9 cellular contexts compared by ENCODE assay signal in genomic region chr2:238895901-238896600, GRCh38. TPM values are rescaled to one million over a fixed set of nuclear protein-coding genes. Genes with fewer than 3 reads are reported as not detected.
DNase-seq lines count a peak whose midpoint lies in the region; ATAC-seq, FAIRE-seq and TF ChIP-seq lines count a peak whose summit lies in the region.
"Had no signal": no experiment of that assay in that cellular context is flagged by ENCODE, and none has a peak within 500 bp of the region (broad histone marks: within the 10 kb centered on the region; RNA-seq: fewer than 3 reads in every experiment).

No MANE protein-coding gene starts in this region.

- H3K9me3 ChIP-seq in HCT116 (ENCODE audit: control insufficient read depth in 1 of 2, insufficient read depth in 1 of 2, low read depth in 1 of 2, low read length in 2 of 2) (no peaks in the 10 kb centered on the region), spleen (no peaks in the 10 kb centered on the region)

- H3K36me3 ChIP-seq in HCT116 (ENCODE audit: control insufficient read depth in 1 of 2, insufficient read depth in 2 of 2, low read length in 2 of 2), result no peaks in the 10 kb centered on the region
- H3K36me3 ChIP-seq in spleen, result no peaks in the 10 kb centered on the region

- peaks cover 29% of the 10 kb centered on the region for H3K4me1 Mint-ChIP-seq in chondrocyte (ENCODE audit: low read depth)

- no peak overlapping the region for H3K4me3 Mint-ChIP-seq in chondrocyte (ENCODE audit: unreplicated experiment)

- TF ChIP-seq CTCF in HCT116 (IDR thresholded peaks at IDR 0.05 in 2 of 3, conservative IDR thresholded peaks at IDR 0.05 in 1 of 3; ENCODE audit: borderline replicate concordance in 1 of 3, insufficient read depth in 1 of 3, low read depth in 2 of 3, low read length in 2 of 3) (no peak), chondrocyte (IDR thresholded peaks at IDR 0.05) (no peak), spleen (IDR thresholded peaks at IDR 0.05 in 8 of 11, conservative IDR thresholded peaks at IDR 0.05 in 3 of 11) (no peak)

- TF ChIP-seq POLR2A in HCT116 (IDR thresholded peaks at IDR 0.05; ENCODE audit: borderline replicate concordance, extremely low read depth, insufficient read depth, insufficient read length) (no peak), spleen (IDR thresholded peaks at IDR 0.05) (no peak), GM12892 (IDR thresholded peaks at IDR 0.05; ENCODE audit: low read depth, low read length) (no peak)

- RAD21 ChIA-PET in HCT116 (lab: Charles Lee; ENCODE audit: low non-redundant PET in 1 of 2, low total read pairs in 2 of 2, uncharacterized antibody in 2 of 2, unreplicated experiment in 2 of 2), result no interaction called here

- no TSS peak for BruUV-seq in HCT116 (replicated peaks; lab: Mats Ljungman, UMichigan)

- H3K27ac ChIP-seq in HCT116 (ENCODE audit: low read depth, low read length) (no peak overlapping the region; the same call in 1 of the 2 replicates), spleen (peak overlapping the region in 2 of 8 donors; percentile 32 to 33)

- H3K27me3 ChIP-seq in HCT116 (ENCODE audit: insufficient read depth, low read length) (no peaks in the 10 kb centered on the region), spleen (replicated peaks in 1 of 7) (peaks cover 0 to 42% (median 5%) of the 10 kb centered on the region in 7 donors)

- CTCF ChIA-PET in HCT116 (lab: Charles Lee), result no interaction called here

- H3K79me2 ChIP-seq in HCT116 (ENCODE audit: insufficient read depth, low read length), result no peaks in the 10 kb centered on the region

- H3K36me3 Mint-ChIP-seq in chondrocyte (ENCODE audit: low read depth), result no peaks in the 10 kb centered on the region

- H2AFZ ChIP-seq in HCT116 (ENCODE audit: low read depth, low read length, poor library complexity, severe bottlenecking), result peak overlapping the region; percentile 17

- H3K27me3 Mint-ChIP-seq in chondrocyte (ENCODE audit: low read depth), result no peaks in the 10 kb centered on the region

- peak overlapping the region; percentile 82 for H3K27ac Mint-ChIP-seq in chondrocyte (ENCODE audit: unreplicated experiment)

- no peak for FAIRE-seq in GM12892 (lab: Jason Lieb, UNC)

- H4K20me1 ChIP-seq in HCT116 (ENCODE audit: insufficient read depth), result no peaks in the 10 kb centered on the region

- no peaks in the 10 kb centered on the region for H3K9me2 ChIP-seq in HCT116 (ENCODE audit: insufficient read depth)

- ATAC-seq in HCT116 (peak; percentile 87), HG03460 (IDR thresholded peaks at IDR 0.05; ENCODE audit: unreplicated experiment) (no peak)

- no peaks in the 10 kb centered on the region for H3K9me3 Mint-ChIP-seq in chondrocyte (ENCODE audit: low read depth)

- peak overlapping the region; percentile 46 for H3K9ac ChIP-seq in HCT116 (ENCODE audit: low read length)

- H3K4me2 ChIP-seq in HCT116 (ENCODE audit: low read length), result peak overlapping the region; percentile 79

- TF ChIP-seq RAD21 in HCT116 (IDR thresholded peaks at IDR 0.05; ENCODE audit: low read depth), result no peak

- DNase-seq in HCT116 (ENCODE audit: low read depth, low spot score) (no peak), chondrocyte (ENCODE audit: low spot score) (peak; percentile 83), kidney tubule cell (ENCODE audit: low spot score) (peak; percentile 67), spleen (peak; percentile 65), GM12892 (ENCODE audit: insufficient read length) (no peak), NCI-H510A treated with DMSO at 0.1 percent for 48 hours (lab: John Stamatoyannopoulos, UW) (no peak)
- DNase-seq in stimulated activated CD4-positive, alpha-beta T cell treated with anti-CD3 and anti-CD28 coated beads, Interleukin-4, amount 100 ng/mL, for 24 hours, result no peak
- DNase-seq: NCI-H526 had no signal

- POLR2A ChIA-PET in HCT116 (lab: Charles Lee), result no interaction called here

- H3K4me3 ChIP-seq in HCT116 (replicated peaks in 1 of 2; ENCODE audit: low read depth in 1 of 2, low read length in 2 of 2) (peak overlapping the region; percentile 7 to 38; a peak in 2 of 4 replicates), spleen (no peak overlapping the region)

- intact Hi-C loops in HCT116 (cut with micrococcal nuclease) (no loop called here), spleen (cut with DNase I; ENCODE audit: low total_unique reads) (no loop called here)

- H3K4me1 ChIP-seq in HCT116 (ENCODE audit: control insufficient read depth in 1 of 2, insufficient read depth in 2 of 2, low read length in 2 of 2) (peaks cover 15 to 25% of the 10 kb centered on the region in 2 experiments), spleen (no peaks in the 10 kb centered on the region)

- 31 to 40% (median 34%) methylated on average over 22 to 27 of the region's 27 CpGs for WGBS in spleen, 5 donors

TF ChIP-seq in HCT116, 20 proteins besides CTCF, POLR2A, EP300 and RAD21 (continues in another document):
- TF ChIP-seq JUND (IDR thresholded peaks at IDR 0.05) (peak; percentile 71), ELF1 (IDR thresholded peaks at IDR 0.05; ENCODE audit: borderline replicate concordance, low read depth) (no peak), ZBTB33 (IDR thresholded peaks at IDR 0.05; ENCODE audit: extremely low read depth, insufficient replicate concordance, low read length) (no peak), EZH2phosphoT487 (IDR thresholded peaks at IDR 0.05; ENCODE audit: borderline replicate concordance) (no peak), POLR2AphosphoS5 (IDR thresholded peaks at IDR 0.05; ENCODE audit: low read depth, low read length) (no peak), MAX (IDR thresholded peaks at IDR 0.05) (no peak), ZFX (IDR thresholded peaks at IDR 0.05) (no peak), SIN3A (IDR thresholded peaks at IDR 0.05; ENCODE audit: low read depth) (no peak), EZH2 (IDR thresholded peaks at IDR 0.05) (no peak), EGR1 (IDR thresholded peaks at IDR 0.05; ENCODE audit: low read depth) (no peak), SP1 (IDR thresholded peaks at IDR 0.05; ENCODE audit: low read depth) (peak; percentile 44), CBX3 (IDR thresholded peaks at IDR 0.05; ENCODE audit: low read depth) (no peak), TCF7L2 (IDR thresholded peaks at IDR 0.05; ENCODE audit: borderline replicate concordance, extremely low read depth, insufficient read depth, insufficient read length) (no peak), ATF3 (IDR thresholded peaks at IDR 0.05) (no peak), REST (IDR thresholded peaks at IDR 0.05; ENCODE audit: low read depth) (no peak), CEBPB (IDR thresholded peaks at IDR 0.05; ENCODE audit: low read depth) (no peak), ZNF274 (IDR thresholded peaks at IDR 0.05; ENCODE audit: low read depth, low read length) (no peak), FOSL1 (IDR thresholded peaks at IDR 0.05; ENCODE audit: low read depth) (peak; percentile 67), YY1 (IDR thresholded peaks at IDR 0.05; ENCODE audit: extremely low read depth, insufficient replicate concordance, low read depth, low read length) (no peak)

RNA-seq across cellular contexts. Expression of gene TWIST2, which starts 48.2 kb away (rescaled TPM):
- not detected for total RNA-seq in HCT116 (2021; ENCODE audit: unreplicated experiment)
- polyA plus RNA-seq in HCT116 (2012), result not detected in 2 replicates
- total RNA-seq in chondrocyte, result 1.8 to 9.1 TPM (median 2.4 TPM) in 3 replicates
- total RNA-seq in spleen, result 1 to 10 TPM; 2.1 to 9.0 (median 2.6) TPM
- 1 to 10 TPM; 1.7 to 2.4 (median 2.1) TPM for polyA plus RNA-seq in spleen
- polyA plus RNA-seq in GM12892 (2012; ENCODE audit: missing spikeins), result not detected

Comparison
In these comparisons a context has a peak if more than half of its experiments do, and no peak if none do; other contexts are left out.
1. DNase-seq: peak in chondrocyte (single experiment), kidney tubule cell (single experiment) and spleen (single experiment); none in HCT116 (single experiment), stimulated activated CD4-positive, alpha-beta T cell treated with anti-CD3 and anti-CD28 coated beads, Interleukin-4, amount 100 ng/mL, for 24 hours (single experiment), GM12892 (single experiment) and NCI-H510A treated with DMSO at 0.1 percent for 48 hours (single experiment).
2. H3K4me3 ChIP-seq: peak in HCT116 (2 of 2); none in spleen (0 of 8).